Comparison of ENCODE assay signal across 1 cellular context in the genomic region with DNA sequence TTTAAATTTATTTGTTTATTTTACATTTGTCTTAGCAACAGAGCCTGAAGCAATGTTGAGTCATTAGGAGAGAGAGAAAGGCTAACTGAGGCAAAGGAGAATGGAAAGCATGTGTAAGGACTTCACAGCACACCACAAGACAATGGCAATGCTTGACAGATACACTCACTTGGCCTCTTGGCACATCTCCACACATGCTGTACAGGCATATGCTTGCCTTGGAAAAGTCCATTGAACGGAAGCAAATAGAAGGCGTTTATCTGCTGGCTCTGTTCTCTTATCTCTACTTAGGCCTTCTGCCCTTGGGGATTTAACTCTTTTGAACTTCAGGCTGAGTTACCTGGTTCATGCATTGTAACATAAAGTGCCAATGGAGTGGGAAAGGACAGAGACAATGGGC.
TF ChIP-seq lines count a peak whose summit lies in the region.

No MANE protein-coding gene starts in this region.

TF ChIP-seq in K562, 482 proteins besides CTCF, POLR2A, EP300 and RAD21 (continued from another document and continues in another):
- TF ChIP-seq, protein P1, sequence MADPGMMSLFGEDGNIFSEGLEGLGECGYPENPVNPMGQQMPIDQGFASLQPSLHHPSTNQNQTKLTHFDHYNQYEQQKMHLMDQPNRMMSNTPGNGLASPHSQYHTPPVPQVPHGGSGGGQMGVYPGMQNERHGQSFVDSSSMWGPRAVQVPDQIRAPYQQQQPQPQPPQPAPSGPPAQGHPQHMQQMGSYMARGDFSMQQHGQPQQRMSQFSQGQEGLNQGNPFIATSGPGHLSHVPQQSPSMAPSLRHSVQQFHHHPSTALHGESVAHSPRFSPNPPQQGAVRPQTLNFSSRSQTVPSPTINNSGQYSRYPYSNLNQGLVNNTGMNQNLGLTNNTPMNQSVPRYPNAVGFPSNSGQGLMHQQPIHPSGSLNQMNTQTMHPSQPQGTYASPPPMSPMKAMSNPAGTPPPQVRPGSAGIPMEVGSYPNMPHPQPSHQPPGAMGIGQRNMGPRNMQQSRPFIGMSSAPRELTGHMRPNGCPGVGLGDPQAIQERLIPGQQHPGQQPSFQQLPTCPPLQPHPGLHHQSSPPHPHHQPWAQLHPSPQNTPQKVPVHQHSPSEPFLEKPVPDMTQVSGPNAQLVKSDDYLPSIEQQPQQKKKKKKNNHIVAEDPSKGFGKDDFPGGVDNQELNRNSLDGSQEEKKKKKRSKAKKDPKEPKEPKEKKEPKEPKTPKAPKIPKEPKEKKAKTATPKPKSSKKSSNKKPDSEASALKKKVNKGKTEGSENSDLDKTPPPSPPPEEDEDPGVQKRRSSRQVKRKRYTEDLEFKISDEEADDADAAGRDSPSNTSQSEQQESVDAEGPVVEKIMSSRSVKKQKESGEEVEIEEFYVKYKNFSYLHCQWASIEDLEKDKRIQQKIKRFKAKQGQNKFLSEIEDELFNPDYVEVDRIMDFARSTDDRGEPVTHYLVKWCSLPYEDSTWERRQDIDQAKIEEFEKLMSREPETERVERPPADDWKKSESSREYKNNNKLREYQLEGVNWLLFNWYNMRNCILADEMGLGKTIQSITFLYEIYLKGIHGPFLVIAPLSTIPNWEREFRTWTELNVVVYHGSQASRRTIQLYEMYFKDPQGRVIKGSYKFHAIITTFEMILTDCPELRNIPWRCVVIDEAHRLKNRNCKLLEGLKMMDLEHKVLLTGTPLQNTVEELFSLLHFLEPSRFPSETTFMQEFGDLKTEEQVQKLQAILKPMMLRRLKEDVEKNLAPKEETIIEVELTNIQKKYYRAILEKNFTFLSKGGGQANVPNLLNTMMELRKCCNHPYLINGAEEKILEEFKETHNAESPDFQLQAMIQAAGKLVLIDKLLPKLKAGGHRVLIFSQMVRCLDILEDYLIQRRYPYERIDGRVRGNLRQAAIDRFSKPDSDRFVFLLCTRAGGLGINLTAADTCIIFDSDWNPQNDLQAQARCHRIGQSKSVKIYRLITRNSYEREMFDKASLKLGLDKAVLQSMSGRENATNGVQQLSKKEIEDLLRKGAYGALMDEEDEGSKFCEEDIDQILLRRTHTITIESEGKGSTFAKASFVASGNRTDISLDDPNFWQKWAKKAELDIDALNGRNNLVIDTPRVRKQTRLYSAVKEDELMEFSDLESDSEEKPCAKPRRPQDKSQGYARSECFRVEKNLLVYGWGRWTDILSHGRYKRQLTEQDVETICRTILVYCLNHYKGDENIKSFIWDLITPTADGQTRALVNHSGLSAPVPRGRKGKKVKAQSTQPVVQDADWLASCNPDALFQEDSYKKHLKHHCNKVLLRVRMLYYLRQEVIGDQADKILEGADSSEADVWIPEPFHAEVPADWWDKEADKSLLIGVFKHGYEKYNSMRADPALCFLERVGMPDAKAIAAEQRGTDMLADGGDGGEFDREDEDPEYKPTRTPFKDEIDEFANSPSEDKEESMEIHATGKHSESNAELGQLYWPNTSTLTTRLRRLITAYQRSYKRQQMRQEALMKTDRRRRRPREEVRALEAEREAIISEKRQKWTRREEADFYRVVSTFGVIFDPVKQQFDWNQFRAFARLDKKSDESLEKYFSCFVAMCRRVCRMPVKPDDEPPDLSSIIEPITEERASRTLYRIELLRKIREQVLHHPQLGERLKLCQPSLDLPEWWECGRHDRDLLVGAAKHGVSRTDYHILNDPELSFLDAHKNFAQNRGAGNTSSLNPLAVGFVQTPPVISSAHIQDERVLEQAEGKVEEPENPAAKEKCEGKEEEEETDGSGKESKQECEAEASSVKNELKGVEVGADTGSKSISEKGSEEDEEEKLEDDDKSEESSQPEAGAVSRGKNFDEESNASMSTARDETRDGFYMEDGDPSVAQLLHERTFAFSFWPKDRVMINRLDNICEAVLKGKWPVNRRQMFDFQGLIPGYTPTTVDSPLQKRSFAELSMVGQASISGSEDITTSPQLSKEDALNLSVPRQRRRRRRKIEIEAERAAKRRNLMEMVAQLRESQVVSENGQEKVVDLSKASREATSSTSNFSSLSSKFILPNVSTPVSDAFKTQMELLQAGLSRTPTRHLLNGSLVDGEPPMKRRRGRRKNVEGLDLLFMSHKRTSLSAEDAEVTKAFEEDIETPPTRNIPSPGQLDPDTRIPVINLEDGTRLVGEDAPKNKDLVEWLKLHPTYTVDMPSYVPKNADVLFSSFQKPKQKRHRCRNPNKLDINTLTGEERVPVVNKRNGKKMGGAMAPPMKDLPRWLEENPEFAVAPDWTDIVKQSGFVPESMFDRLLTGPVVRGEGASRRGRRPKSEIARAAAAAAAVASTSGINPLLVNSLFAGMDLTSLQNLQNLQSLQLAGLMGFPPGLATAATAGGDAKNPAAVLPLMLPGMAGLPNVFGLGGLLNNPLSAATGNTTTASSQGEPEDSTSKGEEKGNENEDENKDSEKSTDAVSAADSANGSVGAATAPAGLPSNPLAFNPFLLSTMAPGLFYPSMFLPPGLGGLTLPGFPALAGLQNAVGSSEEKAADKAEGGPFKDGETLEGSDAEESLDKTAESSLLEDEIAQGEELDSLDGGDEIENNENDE (IDR thresholded peaks at IDR 0.05; ENCODE audit: low read depth, low read length) = no peak
- TF ChIP-seq, protein P2, sequence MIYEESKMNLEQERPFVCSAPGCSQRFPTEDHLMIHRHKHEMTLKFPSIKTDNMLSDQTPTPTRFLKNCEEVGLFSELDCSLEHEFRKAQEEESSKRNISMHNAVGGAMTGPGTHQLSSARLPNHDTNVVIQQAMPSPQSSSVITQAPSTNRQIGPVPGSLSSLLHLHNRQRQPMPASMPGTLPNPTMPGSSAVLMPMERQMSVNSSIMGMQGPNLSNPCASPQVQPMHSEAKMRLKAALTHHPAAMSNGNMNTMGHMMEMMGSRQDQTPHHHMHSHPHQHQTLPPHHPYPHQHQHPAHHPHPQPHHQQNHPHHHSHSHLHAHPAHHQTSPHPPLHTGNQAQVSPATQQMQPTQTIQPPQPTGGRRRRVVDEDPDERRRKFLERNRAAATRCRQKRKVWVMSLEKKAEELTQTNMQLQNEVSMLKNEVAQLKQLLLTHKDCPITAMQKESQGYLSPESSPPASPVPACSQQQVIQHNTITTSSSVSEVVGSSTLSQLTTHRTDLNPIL (CRISPR knock-in tag; IDR thresholded peaks at IDR 0.05) = no peak
- TF ChIP-seq DMBX1 (CRISPR knock-in tag; IDR thresholded peaks at IDR 0.05; ENCODE audit: borderline replicate concordance) (no peak), NELFE (IDR thresholded peaks at IDR 0.05; ENCODE audit: insufficient read depth, insufficient read length) (no peak), RFX5 (IDR thresholded peaks at IDR 0.05; ENCODE audit: low read depth, low read length) (no peak), SPI1 (IDR thresholded peaks at IDR 0.05; ENCODE audit: borderline replicate concordance, low read depth, low read length) (no peak), RFX7 (CRISPR knock-in tag; IDR thresholded peaks at IDR 0.05) (no peak), BDP1 (IDR thresholded peaks at IDR 0.05; ENCODE audit: insufficient read depth, insufficient read length) (no peak), ZNF253 (CRISPR knock-in tag; conservative IDR thresholded peaks at IDR 0.05) (no peak), DDX20 (tag; IDR thresholded peaks at IDR 0.05; ENCODE audit: low read depth) (no peak), TARDBP (IDR thresholded peaks at IDR 0.05) (no peak), CBFA2T3 (IDR thresholded peaks at IDR 0.05) (peak; percentile 76), POLR2H (tag; IDR thresholded peaks at IDR 0.05; ENCODE audit: low read depth) (no peak), MIER1 (IDR thresholded peaks at IDR 0.05; ENCODE audit: low read depth) (no peak), BRCA1 (IDR thresholded peaks at IDR 0.05) (no peak), BRCA1 (CRISPR knock-in tag; IDR thresholded peaks at IDR 0.05) (no peak), HDAC2 (IDR thresholded peaks at IDR 0.05) (peak; percentile 81), SRF (CRISPR knock-in tag; IDR thresholded peaks at IDR 0.05) (no peak), ZNF583 (CRISPR knock-in tag; IDR thresholded peaks at IDR 0.05) (no peak), MTA1 (IDR thresholded peaks at IDR 0.05; ENCODE audit: borderline replicate concordance) (0 out of 2 replicates have a peak, but pooled peaks have one; percentile 44), ZNF354B (CRISPR knock-in tag; IDR thresholded peaks at IDR 0.05) (no peak), KDM2B (CRISPR knock-in tag; IDR thresholded peaks at IDR 0.05) (no peak), MYNN (IDR thresholded peaks at IDR 0.05) (0 out of 2 replicates have a peak, but pooled peaks have one; percentile 33), MYNN (CRISPR knock-in tag; IDR thresholded peaks at IDR 0.05) (no peak), ETV5 (CRISPR knock-in tag; IDR thresholded peaks at IDR 0.05; ENCODE audit: low read depth) (peak; percentile 75), BACH1 (tag; IDR thresholded peaks at IDR 0.05) (no peak), ZNF263 (CRISPR knock-in tag; IDR thresholded peaks at IDR 0.05; ENCODE audit: borderline replicate concordance) (no peak), FOXK2 (conservative IDR thresholded peaks at IDR 0.05 in 1 of 2, IDR thresholded peaks at IDR 0.05 in 1 of 2; ENCODE audit: low read depth in 2 of 2) (no peak), FIP1L1 (IDR thresholded peaks at IDR 0.05; ENCODE audit: low read depth, low read length, poor library complexity, severe bottlenecking) (no peak), MYC (IDR thresholded peaks at IDR 0.05; ENCODE audit: low read depth, low read length) (peak; percentile 81; the same call in 1 of the 2 replicates), MYC (CRISPR knock-in tag; IDR thresholded peaks at IDR 0.05; ENCODE audit: borderline replicate concordance, low read depth) (no peak), SRSF1 (IDR thresholded peaks at IDR 0.05; ENCODE audit: low read depth, low read length) (no peak)
- TF ChIP-seq, protein P3, sequence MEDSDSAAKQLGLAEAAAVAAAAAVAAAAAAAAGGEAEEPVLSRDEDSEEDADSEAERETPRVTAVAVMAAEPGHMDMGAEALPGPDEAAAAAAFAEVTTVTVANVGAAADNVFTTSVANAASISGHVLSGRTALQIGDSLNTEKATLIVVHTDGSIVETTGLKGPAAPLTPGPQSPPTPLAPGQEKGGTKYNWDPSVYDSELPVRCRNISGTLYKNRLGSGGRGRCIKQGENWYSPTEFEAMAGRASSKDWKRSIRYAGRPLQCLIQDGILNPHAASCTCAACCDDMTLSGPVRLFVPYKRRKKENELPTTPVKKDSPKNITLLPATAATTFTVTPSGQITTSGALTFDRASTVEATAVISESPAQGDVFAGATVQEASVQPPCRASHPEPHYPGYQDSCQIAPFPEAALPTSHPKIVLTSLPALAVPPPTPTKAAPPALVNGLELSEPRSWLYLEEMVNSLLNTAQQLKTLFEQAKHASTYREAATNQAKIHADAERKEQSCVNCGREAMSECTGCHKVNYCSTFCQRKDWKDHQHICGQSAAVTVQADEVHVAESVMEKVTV (CRISPR knock-in tag; IDR thresholded peaks at IDR 0.05) = no peak
- TF ChIP-seq, protein P4, sequence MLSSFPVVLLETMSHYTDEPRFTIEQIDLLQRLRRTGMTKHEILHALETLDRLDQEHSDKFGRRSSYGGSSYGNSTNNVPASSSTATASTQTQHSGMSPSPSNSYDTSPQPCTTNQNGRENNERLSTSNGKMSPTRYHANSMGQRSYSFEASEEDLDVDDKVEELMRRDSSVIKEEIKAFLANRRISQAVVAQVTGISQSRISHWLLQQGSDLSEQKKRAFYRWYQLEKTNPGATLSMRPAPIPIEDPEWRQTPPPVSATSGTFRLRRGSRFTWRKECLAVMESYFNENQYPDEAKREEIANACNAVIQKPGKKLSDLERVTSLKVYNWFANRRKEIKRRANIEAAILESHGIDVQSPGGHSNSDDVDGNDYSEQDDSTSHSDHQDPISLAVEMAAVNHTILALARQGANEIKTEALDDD (IDR thresholded peaks at IDR 0.05) = peak; percentile 51; the same call in 1 of the 2 replicates
- TF ChIP-seq, protein P5, sequence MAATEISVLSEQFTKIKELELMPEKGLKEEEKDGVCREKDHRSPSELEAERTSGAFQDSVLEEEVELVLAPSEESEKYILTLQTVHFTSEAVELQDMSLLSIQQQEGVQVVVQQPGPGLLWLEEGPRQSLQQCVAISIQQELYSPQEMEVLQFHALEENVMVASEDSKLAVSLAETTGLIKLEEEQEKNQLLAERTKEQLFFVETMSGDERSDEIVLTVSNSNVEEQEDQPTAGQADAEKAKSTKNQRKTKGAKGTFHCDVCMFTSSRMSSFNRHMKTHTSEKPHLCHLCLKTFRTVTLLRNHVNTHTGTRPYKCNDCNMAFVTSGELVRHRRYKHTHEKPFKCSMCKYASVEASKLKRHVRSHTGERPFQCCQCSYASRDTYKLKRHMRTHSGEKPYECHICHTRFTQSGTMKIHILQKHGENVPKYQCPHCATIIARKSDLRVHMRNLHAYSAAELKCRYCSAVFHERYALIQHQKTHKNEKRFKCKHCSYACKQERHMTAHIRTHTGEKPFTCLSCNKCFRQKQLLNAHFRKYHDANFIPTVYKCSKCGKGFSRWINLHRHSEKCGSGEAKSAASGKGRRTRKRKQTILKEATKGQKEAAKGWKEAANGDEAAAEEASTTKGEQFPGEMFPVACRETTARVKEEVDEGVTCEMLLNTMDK (IDR thresholded peaks at IDR 0.05; ENCODE audit: borderline replicate concordance, insufficient read depth, low read depth, low read length, poor library complexity, severe bottlenecking) = no peak
- TF ChIP-seq, protein P6, sequence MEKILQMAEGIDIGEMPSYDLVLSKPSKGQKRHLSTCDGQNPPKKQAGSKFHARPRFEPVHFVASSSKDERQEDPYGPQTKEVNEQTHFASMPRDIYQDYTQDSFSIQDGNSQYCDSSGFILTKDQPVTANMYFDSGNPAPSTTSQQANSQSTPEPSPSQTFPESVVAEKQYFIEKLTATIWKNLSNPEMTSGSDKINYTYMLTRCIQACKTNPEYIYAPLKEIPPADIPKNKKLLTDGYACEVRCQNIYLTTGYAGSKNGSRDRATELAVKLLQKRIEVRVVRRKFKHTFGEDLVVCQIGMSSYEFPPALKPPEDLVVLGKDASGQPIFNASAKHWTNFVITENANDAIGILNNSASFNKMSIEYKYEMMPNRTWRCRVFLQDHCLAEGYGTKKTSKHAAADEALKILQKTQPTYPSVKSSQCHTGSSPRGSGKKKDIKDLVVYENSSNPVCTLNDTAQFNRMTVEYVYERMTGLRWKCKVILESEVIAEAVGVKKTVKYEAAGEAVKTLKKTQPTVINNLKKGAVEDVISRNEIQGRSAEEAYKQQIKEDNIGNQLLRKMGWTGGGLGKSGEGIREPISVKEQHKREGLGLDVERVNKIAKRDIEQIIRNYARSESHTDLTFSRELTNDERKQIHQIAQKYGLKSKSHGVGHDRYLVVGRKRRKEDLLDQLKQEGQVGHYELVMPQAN (IDR thresholded peaks at IDR 0.05; ENCODE audit: borderline replicate concordance) = no peak
- TF ChIP-seq, protein P7, sequence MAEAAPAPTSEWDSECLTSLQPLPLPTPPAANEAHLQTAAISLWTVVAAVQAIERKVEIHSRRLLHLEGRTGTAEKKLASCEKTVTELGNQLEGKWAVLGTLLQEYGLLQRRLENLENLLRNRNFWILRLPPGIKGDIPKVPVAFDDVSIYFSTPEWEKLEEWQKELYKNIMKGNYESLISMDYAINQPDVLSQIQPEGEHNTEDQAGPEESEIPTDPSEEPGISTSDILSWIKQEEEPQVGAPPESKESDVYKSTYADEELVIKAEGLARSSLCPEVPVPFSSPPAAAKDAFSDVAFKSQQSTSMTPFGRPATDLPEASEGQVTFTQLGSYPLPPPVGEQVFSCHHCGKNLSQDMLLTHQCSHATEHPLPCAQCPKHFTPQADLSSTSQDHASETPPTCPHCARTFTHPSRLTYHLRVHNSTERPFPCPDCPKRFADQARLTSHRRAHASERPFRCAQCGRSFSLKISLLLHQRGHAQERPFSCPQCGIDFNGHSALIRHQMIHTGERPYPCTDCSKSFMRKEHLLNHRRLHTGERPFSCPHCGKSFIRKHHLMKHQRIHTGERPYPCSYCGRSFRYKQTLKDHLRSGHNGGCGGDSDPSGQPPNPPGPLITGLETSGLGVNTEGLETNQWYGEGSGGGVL (CRISPR knock-in tag; IDR thresholded peaks at IDR 0.05) = no peak
